ENCODE assay signal across 1 cellular context in genomic region chr2:217839073-217839749, GRCh38.
TF ChIP-seq lines count a peak whose summit lies in the region.

No MANE protein-coding gene starts in this region.

TF ChIP-seq in H1, 55 proteins besides CTCF, POLR2A, EP300 and RAD21:
- TF ChIP-seq RFX5 (IDR thresholded peaks at IDR 0.05; ENCODE audit: borderline replicate concordance, low read depth, low read length) (no peak), JUND (IDR thresholded peaks at IDR 0.05; ENCODE audit: low read length) (no peak), TCF12 (IDR thresholded peaks at IDR 0.05; ENCODE audit: low read depth, low read length) (no peak), HDAC2 (IDR thresholded peaks at IDR 0.05; ENCODE audit: borderline replicate concordance in 1 of 2, low read depth in 2 of 2, low read length in 2 of 2) (no peak), POU5F1 (IDR thresholded peaks at IDR 0.05; ENCODE audit: low read depth, low read length) (no peak), TAF1 (IDR thresholded peaks at IDR 0.05; ENCODE audit: low read depth, low read length) (no peak), CBX8 (IDR thresholded peaks at IDR 0.05; ENCODE audit: borderline replicate concordance, low read depth, low read length) (no peak), CHD1 (IDR thresholded peaks at IDR 0.05; ENCODE audit: low read depth, low read length) (no peak), ATF2 (IDR thresholded peaks at IDR 0.05; ENCODE audit: low read length) (no peak), TAF7 (optimal IDR thresholded peaks at IDR 0.05; ENCODE audit: borderline replicate concordance, low read depth, low read length) (no peak), CTBP2 (IDR thresholded peaks at IDR 0.05; ENCODE audit: borderline replicate concordance, insufficient read depth, insufficient read length, low read length) (no peak), JUN (IDR thresholded peaks at IDR 0.05; ENCODE audit: low read depth, low read length) (no peak), SIX5 (IDR thresholded peaks at IDR 0.05; ENCODE audit: low read depth, low read length) (no peak)
TF ChIP-seq in H1: peak in this region for 0.
